Comparison of ENCODE assay signal across 17 cellular contexts in genomic region chr21:28099296-28099695, GRCh38.
DNase-seq lines count a peak whose midpoint lies in the region; ATAC-seq and TF ChIP-seq lines count a peak whose summit lies in the region.
"Had no signal": no experiment of that assay in that cellular context is flagged by ENCODE, and none has a peak within 500 bp of the region (broad histone marks: within the 10 kb centered on the region; RNA-seq: fewer than 3 reads in every experiment).

No MANE protein-coding gene starts in this region.

- no peaks in the 10 kb centered on the region for H3K36me3 Mint-ChIP-seq in CD14-positive monocyte

- DNase-seq in GM03348 (ENCODE audit: low spot score) (peak; percentile 17), SK-MEL-5 (ENCODE audit: low read depth, low spot score) (peak; percentile 62), heart right ventricle (peak; percentile 29 to 69), sigmoid colon (peak; percentile 77), NCI-H1930 (lab: John Stamatoyannopoulos, UW) (no peak), CD14-positive monocyte (ENCODE audit: low spot score) (no peak)
- no peak for DNase-seq in activated CD4-positive, alpha-beta T cell treated with anti-CD3 and anti-CD28 coated beads for 1 hour
- DNase-seq: activated CD4-positive, CD25-positive, alpha-beta regulatory T cell; activated CD8-positive, alpha-beta memory T cell treated with anti-CD3 and anti-CD28 coated beads, Interleukin-2, amount 50 U/mL, for 48 hours; activated naive CD4-positive, alpha-beta T cell treated with anti-CD3 and anti-CD28 coated beads, Interleukin-2, amount 50 U/mL, for 16 hours; EL; mesendoderm; NCI-H1694; stimulated activated CD4-positive, alpha-beta T cell treated with anti-CD3 and anti-CD28 coated beads, Interleukin-2, amount 100 ng/mL, for 24 hours had no signal

- no peak overlapping the region for H3K4me3 ChIP-seq in heart right ventricle
- H3K4me3 ChIP-seq in sigmoid colon, result no peak overlapping the region

- TF ChIP-seq CTCF in heart right ventricle (IDR thresholded peaks at IDR 0.05) (no peak), sigmoid colon (IDR thresholded peaks at IDR 0.05) (no peak), CD14-positive monocyte (IDR thresholded peaks at IDR 0.05) (no peak)

- TF ChIP-seq EP300 in sigmoid colon (IDR thresholded peaks at IDR 0.05), result no peak

- intact Hi-C loops in heart right ventricle (cut with DNase I), result loop anchor here in 2 of 10 donors (5.0 to 10.0 kb wide), 2 partner anchors 136 to 643 kb away; no protein-coding TSS in a partner anchor
- intact Hi-C loops in sigmoid colon (cut with DNase I), result no loop called here
- intact Hi-C loops in CD14-positive monocyte (cut with micrococcal nuclease), result no loop called here

- ATAC-seq in heart right ventricle (peak; percentile 92 to 99 (median 95)), HG03280 (IDR thresholded peaks at IDR 0.05; ENCODE audit: unreplicated experiment) (no peak)

- H3K9me3 Mint-ChIP-seq in CD14-positive monocyte, result no peaks in the 10 kb centered on the region
- H3K9me3 Mint-ChIP-seq: central memory CD8-positive, alpha-beta T cell had no signal

- WGBS in heart right ventricle, 2 donors, result 4 to 7% methylated on average over 4 of the region's 4 CpGs
- 15 to 26% methylated on average over 4 of the region's 4 CpGs for WGBS in sigmoid colon, 2 donors

- in situ Hi-C loops in SK-MEL-5 (cut with HindIII; ENCODE audit: low pct_unique_long_range_greater_than_20kb, low sequenced_read_pairs), result no loop called here

- peak overlapping the region in 5 of 10 donors; percentile 11 to 71 (median 53) for H3K27ac ChIP-seq in heart right ventricle
- H3K27ac ChIP-seq in sigmoid colon, result peak overlapping the region in 1 of 4 donors; percentile 0
- H3K27ac ChIP-seq: parathyroid adenoma had no signal

- H3K4me1 ChIP-seq in heart right ventricle, result peaks cover 0 to 30% (median 7%) of the 10 kb centered on the region in 9 donors
- H3K4me1 ChIP-seq in sigmoid colon, result peaks cover 0 to 2% (median under 1%) of the 10 kb centered on the region in 4 donors
- H3K4me1 ChIP-seq: parathyroid adenoma had no signal

- H3K4me3 Mint-ChIP-seq in CD14-positive monocyte, result no peak overlapping the region
- H3K4me3 Mint-ChIP-seq: central memory CD8-positive, alpha-beta T cell had no signal

- no peak for TF ChIP-seq POLR2A in sigmoid colon (IDR thresholded peaks at IDR 0.05)

- H3K27me3 ChIP-seq in heart right ventricle (no peaks in the 10 kb centered on the region), sigmoid colon (no peaks in the 10 kb centered on the region)

- peak overlapping the region in 1 of 7 donors; percentile 15 for H3K27ac Mint-ChIP-seq in CD14-positive monocyte

- H3K4me1 Mint-ChIP-seq in CD14-positive monocyte, result no peaks in the 10 kb centered on the region
- H3K4me1 Mint-ChIP-seq: central memory CD8-positive, alpha-beta T cell had no signal

- H3K9me3 ChIP-seq in heart right ventricle (no peaks in the 10 kb centered on the region), sigmoid colon (no peaks in the 10 kb centered on the region)

- no peaks in the 10 kb centered on the region for H3K36me3 ChIP-seq in heart right ventricle
- H3K36me3 ChIP-seq in sigmoid colon, result no peaks in the 10 kb centered on the region

- peaks cover 0 to 3% (median 0%) of the 10 kb centered on the region in 3 donors for H3K27me3 Mint-ChIP-seq in CD14-positive monocyte (ENCODE audit: low read depth in 3 of 3)
- H3K27me3 Mint-ChIP-seq: central memory CD8-positive, alpha-beta T cell had no signal

Comparison
In these comparisons a context has a peak if more than half of its experiments do, and no peak if none do; other contexts are left out.
1. DNase-seq: peak in GM03348 (single experiment), SK-MEL-5 (single experiment), heart right ventricle (2 of 2) and sigmoid colon (single experiment); none in activated CD4-positive, alpha-beta T cell treated with anti-CD3 and anti-CD28 coated beads for 1 hour (single experiment), NCI-H1930 (0 of 2) and CD14-positive monocyte (single experiment).